In the genomic region with DNA sequence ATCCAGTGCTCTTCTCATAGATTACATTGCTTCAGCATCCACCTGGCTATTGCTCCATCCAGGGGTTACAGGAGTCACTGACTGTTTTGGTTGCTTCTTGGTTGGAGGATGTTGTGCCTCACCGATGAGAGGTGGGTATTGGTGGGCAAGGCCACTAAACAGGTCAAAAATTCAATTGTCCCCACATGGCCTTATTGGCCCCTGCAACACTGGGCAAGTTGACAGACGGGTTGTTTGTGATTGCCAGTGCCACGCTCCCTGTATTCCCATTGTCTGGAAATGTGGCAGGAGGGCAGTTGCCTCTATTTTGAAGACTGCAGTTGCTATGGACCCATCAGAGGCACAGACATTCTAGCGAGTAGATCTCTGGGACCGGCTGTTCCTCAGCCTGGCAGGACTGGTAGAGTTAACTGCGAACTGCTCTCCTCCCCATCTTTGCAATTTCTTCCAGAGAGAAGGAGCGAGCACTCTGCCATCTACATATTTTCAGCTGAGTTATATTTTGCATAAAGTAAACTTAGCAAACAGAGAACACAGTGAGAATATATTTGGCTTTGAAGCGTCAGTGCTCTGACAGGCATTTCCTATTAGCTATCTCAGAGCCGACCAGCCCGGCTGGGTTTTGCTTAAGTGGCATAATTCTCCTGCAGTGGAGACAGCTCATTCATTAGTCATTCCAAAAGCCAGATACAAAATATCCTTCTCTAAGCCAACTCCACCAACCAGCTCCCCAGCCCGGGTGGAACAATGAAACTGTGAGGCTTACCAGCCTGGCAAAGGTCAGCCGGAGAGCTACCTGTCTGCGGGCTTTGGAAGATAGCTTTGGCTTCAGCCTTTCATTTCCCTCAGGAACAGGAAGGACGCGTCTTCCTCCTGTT, we compare ENCODE assay signal across 10 cellular contexts. TPM values are rescaled to one million over a fixed set of nuclear protein-coding genes. Genes with fewer than 3 reads are reported as not detected.
DNase-seq lines count a peak whose midpoint lies in the region; ATAC-seq lines count a peak whose summit lies in the region.
"Had no signal": no experiment of that assay in that cellular context is flagged by ENCODE, and none has a peak within 500 bp of the region (broad histone marks: within the 10 kb centered on the region; RNA-seq: fewer than 3 reads in every experiment).

No MANE protein-coding gene starts in this region.

- peak overlapping the region; percentile 97 to 98 for H3K27ac ChIP-seq in esophagus (ENCODE audit: low read depth in 2 of 2, low read length in 1 of 2)
- no peak overlapping the region for H3K27ac ChIP-seq in neuronal stem cell (replicated peaks; ENCODE audit: low read length)

- H3K27me3 ChIP-seq in esophagus (ENCODE audit: control insufficient read depth in 1 of 2, insufficient read depth in 2 of 2, low read length in 2 of 2) (no peaks in the 10 kb centered on the region), neuronal stem cell (ENCODE audit: control insufficient read depth in 3 of 3, insufficient read depth in 3 of 3, low read depth in 1 of 3, low read length in 3 of 3) (peaks cover 0 to 20% (median 0%) of the 10 kb centered on the region in 3 experiments)

- WGBS in esophagus, 2 donors: 42 to 50% methylated on average over 15 of the region's 15 CpGs
- no CpG with 5 or more reads among the region's 15 CpGs for WGBS in neuronal stem cell (ENCODE audit: extremely low coverage in 2 of 2, insufficient read length in 2 of 2, insufficient replicate concordance in 1 of 2), 2 donors

- H2BK15ac ChIP-seq in neuronal stem cell (ENCODE audit: low read length): no peak overlapping the region

- no peak overlapping the region for H2AK5ac ChIP-seq in neuronal stem cell (ENCODE audit: low read depth, low read length)

- H3K36me3 ChIP-seq in esophagus (ENCODE audit: control insufficient read depth in 2 of 2, insufficient read depth in 2 of 2, low read length in 1 of 2) (no peaks in the 10 kb centered on the region), neuronal stem cell (replicated peaks in 1 of 2; ENCODE audit: control insufficient read depth in 2 of 2, insufficient read depth in 2 of 2, low read length in 2 of 2) (no peaks in the 10 kb centered on the region)

- H2BK12ac ChIP-seq in neuronal stem cell (ENCODE audit: low read length): no peak overlapping the region

- H3K18ac ChIP-seq in neuronal stem cell (ENCODE audit: low read length): no peak overlapping the region

- no peak overlapping the region for H2BK5ac ChIP-seq in neuronal stem cell (ENCODE audit: low read length)

- H3K9me3 ChIP-seq in esophagus (ENCODE audit: control insufficient read depth in 2 of 2, insufficient read depth in 1 of 2, low read depth in 1 of 2, low read length in 1 of 2) (no peaks in the 10 kb centered on the region), neuronal stem cell (replicated peaks in 1 of 2; ENCODE audit: control insufficient read depth in 2 of 2, insufficient read depth in 1 of 2, low read depth in 1 of 2, low read length in 2 of 2) (no peaks in the 10 kb centered on the region)

- peak overlapping the region; percentile 45 for H2AFZ ChIP-seq in neuronal stem cell (ENCODE audit: low read length)

- no peak overlapping the region for H3K4ac ChIP-seq in neuronal stem cell (ENCODE audit: low read length)

- H4K8ac ChIP-seq in neuronal stem cell (ENCODE audit: low read depth, low read length): no peak overlapping the region

- no peaks in the 10 kb centered on the region for H3K79me1 ChIP-seq in neuronal stem cell (ENCODE audit: low read depth, low read length)

- H3K4me1 ChIP-seq in esophagus (ENCODE audit: control insufficient read depth in 2 of 2, insufficient read depth in 2 of 2, low read length in 1 of 2) (peaks cover 4 to 24% of the 10 kb centered on the region in 2 donors), neuronal stem cell (ENCODE audit: control insufficient read depth in 2 of 2, insufficient read depth in 1 of 2, low read depth in 1 of 2, low read length in 2 of 2) (peaks cover 4 to 16% of the 10 kb centered on the region in 2 donors)

- H3K9ac ChIP-seq in neuronal stem cell (ENCODE audit: low read depth, low read length, poor library complexity): no peak overlapping the region

- H3K4me2 ChIP-seq in neuronal stem cell (ENCODE audit: insufficient read depth, low read length, poor library complexity, severe bottlenecking): no peak overlapping the region

- no peak overlapping the region for H4K91ac ChIP-seq in neuronal stem cell (ENCODE audit: low read depth, low read length, poor library complexity)

- no peak overlapping the region for H3K23ac ChIP-seq in neuronal stem cell (ENCODE audit: low read depth, low read length, poor library complexity)

- no peak overlapping the region for H2BK120ac ChIP-seq in neuronal stem cell (ENCODE audit: low read depth, low read length)

- DNase-seq in COLO829 (ENCODE audit: low spot score) (peak; percentile 48), RKO (ENCODE audit: low spot score) (peak; percentile 32), neuronal stem cell (ENCODE audit: low spot score) (no peak), NOMO-1 (lab: John Stamatoyannopoulos, UW; ENCODE audit: unreplicated experiment in 2 of 2) (no peak), cerebellar nuclear complex (lab: John Stamatoyannopoulos, UW) (no peak), NCI-H146 (lab: John Stamatoyannopoulos, UW) (no peak)
- DNase-seq: activated effector memory CD4-positive, alpha-beta T cell treated with anti-CD3 and anti-CD28 coated beads, Interleukin-2, amount 50 U/mL, for 16 hours; NCI-H345 had no signal

- no peak overlapping the region for H3K4me3 ChIP-seq in esophagus (ENCODE audit: low read depth in 1 of 2, low read length in 2 of 2)
- no peak overlapping the region for H3K4me3 ChIP-seq in neuronal stem cell (ENCODE audit: low read length in 2 of 2)

- H3K14ac ChIP-seq in neuronal stem cell (ENCODE audit: low read length): no peak overlapping the region

- no peak for ATAC-seq in HG02981 (IDR thresholded peaks at IDR 0.05; ENCODE audit: unreplicated experiment)

RNA-seq across cellular contexts. Expression of gene MAGEF1, which starts 26.0 kb away (rescaled TPM):
- polyA plus RNA-seq in esophagus: 10 to 100 TPM; 25.7 to 27.2 TPM
- polyA plus RNA-seq in neuronal stem cell (2013, experiment 1 of 2): 67.9 TPM
- 67.5 TPM for polyA plus RNA-seq in neuronal stem cell (2013, experiment 2 of 2)

Comparison
In these comparisons a context has a peak if more than half of its experiments do, and no peak if none do; other contexts are left out.
1. DNase-seq: peak in COLO829 (single experiment) and RKO (single experiment); none in neuronal stem cell (single experiment), NOMO-1 (0 of 2), cerebellar nuclear complex (0 of 2) and NCI-H146 (single experiment).